Comparison of ENCODE assay signal across 8 cellular contexts in genomic region chr11:72812604-72812967, GRCh38. TPM values are rescaled to one million over a fixed set of nuclear protein-coding genes. Genes with fewer than 3 reads are reported as not detected.
DNase-seq lines count a peak whose midpoint lies in the region; ATAC-seq, FAIRE-seq and TF ChIP-seq lines count a peak whose summit lies in the region.

No MANE protein-coding gene starts in this region.

- peaks cover 4% of the 10 kb centered on the region; the same call in 1 of the 2 replicates for H4K20me1 ChIP-seq in OCI-LY7 (ENCODE audit: insufficient read depth, low read length)
- no peaks in the 10 kb centered on the region for H4K20me1 ChIP-seq in endothelial cell of umbilical vein (replicated peaks; ENCODE audit: control insufficient read depth, extremely low read depth, insufficient read depth, low read length)

- H3K9me3 ChIP-seq in right cardiac atrium (ENCODE audit: control insufficient read depth, low read length) (no peaks in the 10 kb centered on the region), OCI-LY7 (ENCODE audit: low read length) (no peaks in the 10 kb centered on the region), endothelial cell of umbilical vein (replicated peaks; ENCODE audit: control insufficient read depth, insufficient read depth, low read length) (no peaks in the 10 kb centered on the region), skeletal muscle tissue (ENCODE audit: control insufficient read depth in 3 of 3, low read length in 3 of 3) (no peaks in the 10 kb centered on the region)

- peak overlapping the region; percentile 13 for H3K27ac ChIP-seq in right cardiac atrium (ENCODE audit: low read length)
- peak overlapping the region; percentile 91 for H3K27ac ChIP-seq in OCI-LY7 (ENCODE audit: low read depth, low read length, poor library complexity, severe bottlenecking)
- H3K27ac ChIP-seq in endothelial cell of umbilical vein (ENCODE audit: insufficient read depth, low read depth, low read length): peak overlapping the region; percentile 67
- no peak overlapping the region for H3K27ac ChIP-seq in skeletal muscle tissue (ENCODE audit: low read depth, low read length)

- ATAC-seq in right cardiac atrium (no peak), Right ventricle myocardium superior (ENCODE audit: poor library complexity) (no peak), sciatic nerve (no peak), left lobe of liver (no peak)

- 49% methylated on average over 4 of the region's 4 CpGs for WGBS in right cardiac atrium

- FAIRE-seq in endothelial cell of umbilical vein (lab: Jason Lieb, UNC): no peak

- H3K9ac ChIP-seq in endothelial cell of umbilical vein (replicated peaks; ENCODE audit: extremely low read depth, insufficient read depth, low read length) (peak overlapping the region; percentile 2), skeletal muscle tissue (ENCODE audit: low read depth in 1 of 3, low read length in 3 of 3) (peak overlapping the region; percentile 73 to 95 (median 94))

- CTCF ChIA-PET in OCI-LY7 (lab: Charles Lee; ENCODE audit: unreplicated experiment): interaction anchor here (0.5 kb wide), 1 partner anchor 162 kb away, joined by 4 read pairs; no protein-coding TSS in a partner anchor
- CTCF ChIA-PET in endothelial cell of umbilical vein (lab: Charles Lee): interaction anchor here (0.6 to 3.3 kb wide), 9 partner anchors 14 to 365 kb away, joined by 3 to 48 read pairs (median 5); partner anchors contain the start of gene STARD10

- no peak overlapping the region; the same call in 1 of the 2 replicates for H2AFZ ChIP-seq in OCI-LY7 (ENCODE audit: low read length)
- H2AFZ ChIP-seq in endothelial cell of umbilical vein (ENCODE audit: low read depth, low read length): peak overlapping the region; percentile 8

- BruUV-seq in OCI-LY7 (replicated peaks; lab: Mats Ljungman, UMichigan) (no TSS peak), endothelial cell of umbilical vein (replicated peaks; lab: Mats Ljungman, UMichigan) (no TSS peak)

- H3K27me3 ChIP-seq in right cardiac atrium (ENCODE audit: control insufficient read depth, insufficient read depth) (no peaks in the 10 kb centered on the region), endothelial cell of umbilical vein (ENCODE audit: control insufficient read depth in 2 of 2, insufficient read depth in 2 of 2, low read length in 2 of 2) (no peaks in the 10 kb centered on the region), skeletal muscle tissue (ENCODE audit: control insufficient read depth in 3 of 3, insufficient read depth in 3 of 3, low read length in 3 of 3) (no peaks in the 10 kb centered on the region)

- POLR2A ChIA-PET in OCI-LY7 (lab: Charles Lee) (interaction anchor here (0.8 to 1.4 kb wide), 5 partner anchors 19 to 366 kb away, joined by 3 to 5 read pairs (median 3); partner anchors contain the start of gene STARD10), endothelial cell of umbilical vein (lab: Charles Lee) (interaction anchor here (1.0 kb wide), 1 partner anchor 87 kb away, joined by 4 read pairs; no protein-coding TSS in a partner anchor)

- H3K79me2 ChIP-seq in OCI-LY7 (ENCODE audit: insufficient read depth, low read depth, low read length): peaks cover 41% of the 10 kb centered on the region
- peaks cover 28% of the 10 kb centered on the region for H3K79me2 ChIP-seq in endothelial cell of umbilical vein (ENCODE audit: control insufficient read depth, insufficient read depth, low read length)

- no peak for TF ChIP-seq CTCF in OCI-LY7 (conservative IDR thresholded peaks at IDR 0.05; ENCODE audit: low read length)
- TF ChIP-seq CTCF in endothelial cell of umbilical vein (IDR thresholded peaks at IDR 0.05; ENCODE audit: extremely low read depth in 1 of 2, insufficient read depth in 1 of 2, low read depth in 1 of 2, low read length in 2 of 2): no peak

- H3K9me2 ChIP-seq in OCI-LY7 (ENCODE audit: insufficient read depth, low read length): no peaks in the 10 kb centered on the region

- dilution Hi-C loops in endothelial cell of umbilical vein (cut with MboI; ENCODE audit: extremely low pct_ligation_motif_present, low sequenced_read_pairs): no loop called here

- intact Hi-C loops in right cardiac atrium (cut with DNase I) (no loop called here), Right ventricle myocardium superior (cut with DNase I) (no loop called here), OCI-LY7 (cut with micrococcal nuclease; ENCODE audit: unreplicated experiment) (loop anchor here (2.0 to 10.0 kb wide), 3 partner anchors 20 to 430 kb away; no protein-coding TSS in a partner anchor), endothelial cell of umbilical vein (cut with micrococcal nuclease) (no loop called here), sciatic nerve (cut with DNase I) (no loop called here)

- H3K36me3 ChIP-seq in OCI-LY7 (ENCODE audit: insufficient read depth, low read length) (peaks cover 50% of the 10 kb centered on the region), endothelial cell of umbilical vein (ENCODE audit: control insufficient read depth in 2 of 2, extremely low read depth in 1 of 2, insufficient read depth in 2 of 2, low read length in 2 of 2) (peaks cover 0 to 4% of the 10 kb centered on the region in 2 experiments), skeletal muscle tissue (ENCODE audit: control insufficient read depth in 3 of 3, insufficient read depth in 3 of 3, low read length in 3 of 3) (peaks cover 7 to 10% (median 9%) of the 10 kb centered on the region in 3 donors)

- no peaks in the 10 kb centered on the region for H3K9me1 ChIP-seq in endothelial cell of umbilical vein (replicated peaks; ENCODE audit: control insufficient read depth, extremely low read depth, insufficient read depth, low read length)

- DNase-seq in right cardiac atrium (no peak), Right ventricle myocardium superior (no peak), OCI-LY7 (ENCODE audit: low spot score) (peak; percentile 40), endothelial cell of umbilical vein (ENCODE audit: low read depth, low spot score) (no peak), sciatic nerve (ENCODE audit: low spot score) (no peak), left lobe of liver (ENCODE audit: low spot score) (no peak)
- DNase-seq in stimulated activated CD4-positive, alpha-beta T cell treated with anti-CD3 and anti-CD28 coated beads, Interleukin-4, amount 100 ng/mL, for 24 hours: no peak

- H3K4me2 ChIP-seq in OCI-LY7 (ENCODE audit: low read length): peak overlapping the region; percentile 90
- peak overlapping the region; percentile 81 for H3K4me2 ChIP-seq in endothelial cell of umbilical vein (ENCODE audit: insufficient read depth, low read length)

- H3K4me1 ChIP-seq in right cardiac atrium (ENCODE audit: control insufficient read depth, insufficient read depth, low read length) (peaks cover 6% of the 10 kb centered on the region), OCI-LY7 (ENCODE audit: insufficient read depth, low read length, poor library complexity, severe bottlenecking) (peaks cover 30% of the 10 kb centered on the region), endothelial cell of umbilical vein (ENCODE audit: control insufficient read depth, extremely low read depth, insufficient read depth, low read length) (peaks cover 31% of the 10 kb centered on the region), skeletal muscle tissue (ENCODE audit: control insufficient read depth in 3 of 3, insufficient read depth in 3 of 3, low read length in 3 of 3) (peaks cover 20 to 43% (median 27%) of the 10 kb centered on the region in 3 donors)

- H3K4me3 ChIP-seq in right cardiac atrium (ENCODE audit: low read length) (peak overlapping the region; percentile 37), OCI-LY7 (ENCODE audit: low read depth, low read length, poor library complexity, severe bottlenecking) (peak overlapping the region; percentile 84), endothelial cell of umbilical vein (replicated peaks in 1 of 3; ENCODE audit: insufficient read depth in 1 of 3, low read depth in 1 of 3, low read length in 3 of 3) (peak overlapping the region in 2 of 3 experiments; percentile 3 to 56), skeletal muscle tissue (ENCODE audit: low read length in 3 of 3) (peak overlapping the region; percentile 79 to 99 (median 99))

- TF ChIP-seq POLR2A in endothelial cell of umbilical vein (IDR thresholded peaks at IDR 0.05; ENCODE audit: low read depth, low read length): no peak

TF ChIP-seq in endothelial cell of umbilical vein, 7 proteins besides CTCF, POLR2A, EP300 and RAD21 (continues in another document):
- TF ChIP-seq JUN (IDR thresholded peaks at IDR 0.05; ENCODE audit: borderline replicate concordance, insufficient read depth, insufficient read length, low read depth) (no peak), GATA2 (IDR thresholded peaks at IDR 0.05; ENCODE audit: insufficient read depth, insufficient read length, low read depth, low read length) (no peak)

RNA-seq across cellular contexts. Expression of gene ATG16L2, which starts 1.6 kb away (rescaled TPM):
- total RNA-seq in right cardiac atrium: 10 to 100 TPM; 11.9 to 23.9 (median 19.1) TPM
- 19.1 TPM for polyA plus RNA-seq in right cardiac atrium
- total RNA-seq in Right ventricle myocardium superior: 16.8 TPM
- total RNA-seq in OCI-LY7 (2014; rRNA removed; shearing (Covaris generic)): 99.1 and 103 TPM in 2 replicates
- 108 and 130 TPM in 2 replicates for total RNA-seq in OCI-LY7 (2022)
- total RNA-seq in endothelial cell of umbilical vein: 24.7 and 26.5 TPM in 2 replicates
- polyA plus RNA-seq in endothelial cell of umbilical vein: 30.5 TPM in 2 replicates
- polyA plus RNA-seq in endothelial cell of umbilical vein (2011; cell fraction: cytosol; rRNA removed): 6.3 and 10.5 TPM in 2 replicates
- 210 and 272 TPM in 2 replicates for polyA plus RNA-seq in endothelial cell of umbilical vein (2011; cell fraction: nucleus; rRNA removed)
- polyA plus RNA-seq in endothelial cell of umbilical vein (2012): 13.6 and 19.3 TPM in 2 replicates
- polyA minus RNA-seq in endothelial cell of umbilical vein: 29.0 and 38.9 TPM in 2 replicates
- 3.0 TPM for polyA minus RNA-seq in endothelial cell of umbilical vein (2011; cell fraction: cytosol; rRNA and poly(A)+ RNA removed)
- polyA minus RNA-seq in endothelial cell of umbilical vein (2011; cell fraction: nucleus; rRNA and poly(A)+ RNA removed): 43.4 and 44.2 TPM in 2 replicates
- 7.3 TPM for total RNA-seq in skeletal muscle tissue
- total RNA-seq in sciatic nerve: 79.7 TPM
- 23.4 TPM for total RNA-seq in left lobe of liver

RNA-seq across cellular contexts. Expression of gene STARD10, which starts 18.7 kb away (rescaled TPM):
- total RNA-seq in right cardiac atrium (100 to 1,000 TPM in 2 of 4 donors, 10 to 100 TPM in 2; 88.9 to 127 (median 106) TPM), Right ventricle myocardium superior (117 TPM), OCI-LY7 (2022) (10.4 and 12.1 TPM in 2 replicates), endothelial cell of umbilical vein (14.4 and 16.1 TPM in 2 replicates), skeletal muscle tissue (28.2 TPM), sciatic nerve (27.2 TPM), left lobe of liver (493 TPM)
- polyA plus RNA-seq in right cardiac atrium (228 TPM), endothelial cell of umbilical vein (22.5 and 23.2 TPM in 2 replicates)
- 8.1 and 12.9 TPM in 2 replicates for total RNA-seq in OCI-LY7 (2014; rRNA removed; shearing (Covaris generic))
- polyA plus RNA-seq in endothelial cell of umbilical vein (2011; cell fraction: cytosol; rRNA removed): 21.4 and 23.1 TPM in 2 replicates
- polyA plus RNA-seq in endothelial cell of umbilical vein (2011; cell fraction: nucleus; rRNA removed): 10.3 and 14.7 TPM in 2 replicates
- polyA plus RNA-seq in endothelial cell of umbilical vein (2012): 14.6 and 26.1 TPM in 2 replicates
- polyA minus RNA-seq in endothelial cell of umbilical vein: 16.3 and 24.0 TPM in 2 replicates
- 4.6 TPM for polyA minus RNA-seq in endothelial cell of umbilical vein (2011; cell fraction: cytosol; rRNA and poly(A)+ RNA removed)
- 2.8 and 2.9 TPM in 2 replicates for polyA minus RNA-seq in endothelial cell of umbilical vein (2011; cell fraction: nucleus; rRNA and poly(A)+ RNA removed)

Comparison
In these comparisons a context has a peak if more than half of its experiments do, and no peak if none do; other contexts are left out.
1. H3K4me3 ChIP-seq: peak in every context shown above with its lines; median percentile 99 in skeletal muscle tissue; 84 in OCI-LY7; 37 in right cardiac atrium; 30 in endothelial cell of umbilical vein.